ENCODE assay signal across 12 cellular contexts in genomic region chr16:67240506-67240905, GRCh38. TPM values are rescaled to one million over a fixed set of nuclear protein-coding genes. Genes with fewer than 3 reads are reported as not detected.
DNase-seq lines count a peak whose midpoint lies in the region; ATAC-seq, FAIRE-seq and TF ChIP-seq lines count a peak whose summit lies in the region.
"Had no signal": no experiment of that assay in that cellular context is flagged by ENCODE, and none has a peak within 500 bp of the region (broad histone marks: within the 10 kb centered on the region; RNA-seq: fewer than 3 reads in every experiment).

No MANE protein-coding gene starts in this region.

- TF ChIP-seq POLR2A in A549 (IDR thresholded peaks at IDR 0.05; ENCODE audit: low read length) (no peak), H1 (IDR thresholded peaks at IDR 0.05; ENCODE audit: control extremely low read depth in 1 of 2, low read depth in 2 of 2, low read length in 2 of 2) (no peak), H54 (IDR thresholded peaks at IDR 0.05; ENCODE audit: low read depth, low read length) (no peak)

- peak overlapping the region; percentile 91 to 97 for H3K27ac ChIP-seq in A549
- H3K27ac ChIP-seq in HUES64 (ENCODE audit: low read depth, low read length): peak overlapping the region; percentile 41
- peak overlapping the region; percentile 46; the same call in 1 of the 2 replicates for H3K27ac ChIP-seq in H1 (ENCODE audit: low read depth, low read length)
- no peak overlapping the region for H3K27ac ChIP-seq in neural progenitor cell

- no peak for TF ChIP-seq RAD21 in A549 (conservative IDR thresholded peaks at IDR 0.05 in 1 of 2, IDR thresholded peaks at IDR 0.05 in 1 of 2)
- no peak for TF ChIP-seq RAD21 in H1 (IDR thresholded peaks at IDR 0.05 in 1 of 2, conservative IDR thresholded peaks at IDR 0.05 in 1 of 2; ENCODE audit: low read depth in 2 of 2, low read length in 2 of 2)

- peak overlapping the region; percentile 78; the same call in 1 of the 2 replicates for H3K18ac ChIP-seq in H1 (ENCODE audit: extremely low read depth, low read length)

- no peak overlapping the region for H2BK120ac ChIP-seq in H1 (replicated peaks; ENCODE audit: low read depth, low read length)

- no peak overlapping the region for H3K4ac ChIP-seq in H1 (replicated peaks; ENCODE audit: insufficient read length, low read depth, low read length)

- DNase-seq in A549 (ENCODE audit: low read depth in 1 of 2, low spot score in 1 of 2) (no peak), H1 (ENCODE audit: low read depth in 1 of 2, low spot score in 2 of 2) (no peak), neural progenitor cell (ENCODE audit: low spot score) (no peak), SKM-1 treated with dmso at 0.1 percent for 144 hours (lab: John Stamatoyannopoulos, UW; ENCODE audit: unreplicated experiment) (no peak), H54 (ENCODE audit: insufficient read length, low spot score) (no peak), HuH-7.5 (ENCODE audit: low spot score) (no peak)
- DNase-seq: effector CD8-positive, alpha-beta T cell; T-helper 2 cell had no signal

- H4K8ac ChIP-seq in H1 (ENCODE audit: extremely low read depth, insufficient read depth, low read length): no peak overlapping the region

- H3K14ac ChIP-seq in H1 (ENCODE audit: insufficient read length): no peak overlapping the region

- no peak overlapping the region for H3K27ac Mint-ChIP-seq in neural progenitor cell

- peak overlapping the region; percentile 68; the same call in 1 of the 2 replicates for H2BK12ac ChIP-seq in H1 (ENCODE audit: low read depth, low read length)

- FAIRE-seq in A549 (lab: Jason Lieb, UNC) (no peak), H1 (lab: Jason Lieb, UNC) (no peak), H54 (lab: Jason Lieb, UNC) (no peak)
- FAIRE-seq: GM12892 had no signal

- no peak for ATAC-seq in A549

- no peak overlapping the region for H3K4me3 Mint-ChIP-seq in neural progenitor cell

- peaks cover 0 to 21% of the 10 kb centered on the region in 2 experiments; a peak in 2 of 4 replicates for H3K79me2 ChIP-seq in H1 (ENCODE audit: control insufficient read depth in 1 of 2, insufficient read depth in 2 of 2, low read length in 2 of 2)
- H3K79me2 ChIP-seq in neural progenitor cell (ENCODE audit: low read depth): no peaks in the 10 kb centered on the region

- peak overlapping the region; percentile 57 for H3K4me2 ChIP-seq in A549
- no peak overlapping the region; a peak in 2 of 4 replicates for H3K4me2 ChIP-seq in H1 (ENCODE audit: insufficient read depth in 1 of 2, low read depth in 2 of 2, low read length in 2 of 2)
- no peak overlapping the region for H3K4me2 ChIP-seq in neural progenitor cell

- peaks cover 2% of the 10 kb centered on the region for H3K27me3 Mint-ChIP-seq in neural progenitor cell (ENCODE audit: insufficient read depth, low read depth)

- POLR2A ChIA-PET in A549 (lab: Yijun Ruan, JAX) (interaction anchor here (0.7 kb wide), 2 partner anchors 11 to 14 kb away, joined by 4 to 7 read pairs; partner anchors contain the start of gene TMEM208), H1 (lab: Charles Lee; ENCODE audit: partially characterized antibody) (interaction anchor here (0.6 to 1.3 kb wide), 2 partner anchors 11 to 30 kb away, joined by 3 read pairs; no protein-coding TSS in a partner anchor)

- H3K9me3 Mint-ChIP-seq in neural progenitor cell: no peaks in the 10 kb centered on the region

- H3K23me2 ChIP-seq in H1 (ENCODE audit: low read depth, low read length): no peaks in the 10 kb centered on the region; the same call in 1 of the 2 replicates

- H3K36me3 Mint-ChIP-seq in neural progenitor cell: no peaks in the 10 kb centered on the region

- H2BK5ac ChIP-seq in H1 (ENCODE audit: low read depth, low read length): peak overlapping the region; percentile 41

- peaks cover 20% of the 10 kb centered on the region for H3K79me1 ChIP-seq in H1 (ENCODE audit: low read depth, low read length)

- H2AK5ac ChIP-seq in H1 (ENCODE audit: low read depth, low read length): no peak overlapping the region

- H3K4me1 Mint-ChIP-seq in neural progenitor cell: peaks cover 13% of the 10 kb centered on the region

- H3K9ac ChIP-seq in HUES64 (ENCODE audit: low read depth, low read length): no peak overlapping the region
- H3K9ac ChIP-seq in H1 (replicated peaks in 1 of 4; ENCODE audit: extremely low read depth in 1 of 4, low read depth in 3 of 4, low read length in 3 of 4): no peak overlapping the region; a peak in 2 of 7 replicates
- peak overlapping the region; percentile 7 for H3K9ac ChIP-seq in mucosa of stomach (ENCODE audit: low read length)
- no peak overlapping the region for H3K9ac ChIP-seq in neural progenitor cell

- peak overlapping the region; percentile 61; the same call in 1 of the 2 replicates for H2BK20ac ChIP-seq in H1 (ENCODE audit: low read length)

- H3K36me3 ChIP-seq in HUES64 (ENCODE audit: insufficient read depth, low read length) (peaks cover 41% of the 10 kb centered on the region), H1 (ENCODE audit: control insufficient read depth in 2 of 4, insufficient read depth in 4 of 4, low read length in 3 of 4) (peaks cover 5 to 12% (median 8%) of the 10 kb centered on the region in 4 experiments; a peak in 5 of 8 replicates), mucosa of stomach (ENCODE audit: control insufficient read depth, insufficient read depth, low read length) (peaks cover 14% of the 10 kb centered on the region), neural progenitor cell (no peaks in the 10 kb centered on the region)

- WGBS in A549 (ENCODE audit: missing lambda C conversion rate): 85% methylated on average over 4 of the region's 4 CpGs
- 86% methylated on average over 4 of the region's 4 CpGs for WGBS in HUES64
- 92% methylated on average over 4 of the region's 4 CpGs; no CpG with 5 or more reads in 1 of the 2 experiments for WGBS in H1 (ENCODE audit: extremely low coverage in 1 of 2, insufficient coverage in 1 of 2, insufficient read length in 1 of 2, insufficient replicate concordance in 2 of 2, low coverage in 1 of 2, low lambda C conversion rate in 2 of 2, missing lambda C conversion rate in 1 of 2), 2 experiments

- H2AFZ ChIP-seq in H1 (ENCODE audit: low read length) (no peak overlapping the region), neural progenitor cell (replicated peaks) (no peak overlapping the region)

- H3K56ac ChIP-seq in H1 (replicated peaks; ENCODE audit: insufficient read length, low read depth, low read length): no peak overlapping the region

- H4K20me1 ChIP-seq in H1 (replicated peaks in 1 of 2; ENCODE audit: control insufficient read depth in 1 of 2, insufficient read depth in 2 of 2, low read length in 2 of 2): peaks cover 0 to 9% of the 10 kb centered on the region in 2 experiments
- H4K20me1 ChIP-seq in neural progenitor cell (ENCODE audit: low read depth): peaks cover 2% of the 10 kb centered on the region

- H4K5ac ChIP-seq in H1 (ENCODE audit: insufficient read length, low read depth, low read length): no peak overlapping the region

- H3K27me3 ChIP-seq in HUES64 (ENCODE audit: insufficient read depth, low read length) (no peaks in the 10 kb centered on the region), H1 (replicated peaks in 1 of 4; ENCODE audit: control insufficient read depth in 3 of 4, extremely low read depth in 1 of 4, insufficient read depth in 3 of 4, low read length in 3 of 4) (no peaks in the 10 kb centered on the region), mucosa of stomach (ENCODE audit: control insufficient read depth, insufficient read depth, low read length) (no peaks in the 10 kb centered on the region), neural progenitor cell (no peaks in the 10 kb centered on the region)
- H3K27me3 ChIP-seq: BLaER1 had no signal

- H3K4me1 ChIP-seq in A549 (peaks cover 56% of the 10 kb centered on the region), HUES64 (ENCODE audit: insufficient read depth, low read length) (peaks cover 27% of the 10 kb centered on the region), H1 (replicated peaks in 1 of 4; ENCODE audit: control insufficient read depth in 3 of 4, insufficient read depth in 4 of 4, low read length in 3 of 4) (peaks cover 12 to 18% (median 13%) of the 10 kb centered on the region in 4 experiments), mucosa of stomach (ENCODE audit: control insufficient read depth, insufficient read depth, low read length) (peaks cover 39% of the 10 kb centered on the region), neural progenitor cell (peaks cover 3% of the 10 kb centered on the region)

- H3K9me3 ChIP-seq in A549 (no peaks in the 10 kb centered on the region), HUES64 (ENCODE audit: insufficient read depth, low read depth, low read length) (no peaks in the 10 kb centered on the region), H1 (ENCODE audit: insufficient read depth in 2 of 2, low read depth in 1 of 2, low read length in 1 of 2) (no peaks in the 10 kb centered on the region), mucosa of stomach (ENCODE audit: control insufficient read depth, low read length) (no peaks in the 10 kb centered on the region), neural progenitor cell (ENCODE audit: low read depth) (no peaks in the 10 kb centered on the region)
- H3K9me3 ChIP-seq: BLaER1 had no signal

- no peak overlapping the region for H3K23ac ChIP-seq in H1 (ENCODE audit: insufficient read length)

- no peak overlapping the region for H3K4me3 ChIP-seq in A549
- no peak overlapping the region for H3K4me3 ChIP-seq in HUES64 (ENCODE audit: low read length)
- H3K4me3 ChIP-seq in H1 (ENCODE audit: extremely low read depth in 1 of 4, insufficient read depth in 2 of 4, low read depth in 3 of 4, low read length in 4 of 4): no peak overlapping the region
- no peak overlapping the region for H3K4me3 ChIP-seq in mucosa of stomach (ENCODE audit: low read length)
- H3K4me3 ChIP-seq in neural progenitor cell: no peak overlapping the region
- H3K4me3 ChIP-seq: BLaER1 had no signal

- no peaks in the 10 kb centered on the region for H3F3A ChIP-seq in neural progenitor cell (ENCODE audit: low read depth)

- H4K91ac ChIP-seq in H1 (replicated peaks; ENCODE audit: insufficient read length, low read length): no peak overlapping the region

- H2BK15ac ChIP-seq in H1 (ENCODE audit: low read length): no peak overlapping the region

- CTCF ChIA-PET in A549 (lab: Yijun Ruan, JAX) (interaction anchor here (1.2 to 9.7 kb wide), 3 partner anchors 7 to 32 kb away, joined by 3 to 138 read pairs (median 3); partner anchors contain the start of gene TMEM208), H1 (lab: Charles Lee; ENCODE audit: partially characterized antibody) (interaction anchor here (2.8 to 4.6 kb wide), 2 partner anchors 13 to 43 kb away, joined by 10 to 23 read pairs; partner anchors contain the start of gene TMEM208)

- TF ChIP-seq CTCF in A549 (IDR thresholded peaks at IDR 0.05): no peak
- no peak for TF ChIP-seq CTCF in H1 (IDR thresholded peaks at IDR 0.05; ENCODE audit: control extremely low read depth in 1 of 3, insufficient read depth in 1 of 3, low read depth in 1 of 3, low read length in 3 of 3)
- TF ChIP-seq CTCF in neural progenitor cell (IDR thresholded peaks at IDR 0.05): no peak

- TF ChIP-seq EP300 in A549 (IDR thresholded peaks at IDR 0.05): no peak
- TF ChIP-seq EP300 in H1 (IDR thresholded peaks at IDR 0.05; ENCODE audit: borderline replicate concordance in 1 of 2, low read depth in 2 of 2, low read length in 2 of 2): no peak

RNA-seq across cellular contexts. Expression of gene FHOD1, which starts 6.8 kb away (rescaled TPM):
- 16.1 and 18.1 TPM in 2 replicates for polyA plus RNA-seq in A549 (2011; rRNA removed)
- polyA plus RNA-seq in A549 (2012; cell fraction: cytosol; rRNA removed): 34.2 and 36.9 TPM in 2 replicates
- 169 and 214 TPM in 2 replicates for polyA plus RNA-seq in A549 (2012; cell fraction: nucleus; rRNA removed)
- 29.1 to 34.2 TPM (median 33.6 TPM) in 3 replicates for polyA plus RNA-seq in A549 (2017; fragmentation: RNase III; extraction: RNeasy Plus Mini Kit Qiagen cat#74134 plus additional on column Dnase treatment)
- polyA minus RNA-seq in A549 (2011; rRNA and poly(A)+ RNA removed): 23.2 and 31.8 TPM in 2 replicates
- 23.5 TPM for polyA plus RNA-seq in HUES64 (2013, experiment 1 of 2)
- polyA plus RNA-seq in HUES64 (2013, experiment 2 of 2): 29.1 TPM
- 55.4 and 60.7 TPM in 2 replicates for total RNA-seq in H1 (2021; fragmentation: NEBNext Ultra II Directional; extraction: Animal tissue kit (Norgen Biotek cat#: 25700))
- polyA plus RNA-seq in H1 (2011; rRNA removed): 31.3 and 49.1 TPM in 2 replicates
- polyA plus RNA-seq in H1 (2011; cell fraction: cytosol; rRNA removed): 37.0 TPM
- 265 TPM for polyA plus RNA-seq in H1 (2011; cell fraction: nucleus; rRNA removed)
- polyA plus RNA-seq in H1 (2012, experiment 1 of 2): 61.4 to 64.9 TPM (median 62.6 TPM) in 4 replicates
- polyA plus RNA-seq in H1 (2012, experiment 2 of 2): 45.5 TPM
- 52.4 TPM for polyA plus RNA-seq in H1 (2013, experiment 1 of 2)
- 54.1 TPM for polyA plus RNA-seq in H1 (2013, experiment 2 of 2)
- 16.5 and 38.8 TPM in 2 replicates for polyA minus RNA-seq in H1 (2011; rRNA and poly(A)+ RNA removed)
- polyA minus RNA-seq in H1 (2011; cell fraction: cytosol; rRNA and poly(A)+ RNA removed): 17.6 TPM
- 47.7 TPM for polyA minus RNA-seq in H1 (2011; cell fraction: nucleus; rRNA and poly(A)+ RNA removed)
- 5.5 and 14.2 TPM in 2 replicates for total RNA-seq in neural progenitor cell (ENCODE audit: low replicate concordance)

RNA-seq across cellular contexts. Expression of gene SLC9A5, which starts 8.3 kb away (rescaled TPM):
- polyA plus RNA-seq in A549 (2011; rRNA removed) (0.83 and 1.1 TPM in 2 replicates), A549 (2017; fragmentation: RNase III; extraction: RNeasy Plus Mini Kit Qiagen cat#74134 plus additional on column Dnase treatment) (1.6 to 2.6 TPM (median 2.5 TPM) in 3 replicates), H1 (2011; rRNA removed) (8.6 and 11.6 TPM in 2 replicates)
- 1.2 and 1.3 TPM in 2 replicates for polyA plus RNA-seq in A549 (2012; cell fraction: cytosol; rRNA removed)
- 8.4 and 9.9 TPM in 2 replicates for polyA plus RNA-seq in A549 (2012; cell fraction: nucleus; rRNA removed)
- polyA minus RNA-seq in A549 (2011; rRNA and poly(A)+ RNA removed): 0.99 and 1.6 TPM in 2 replicates
- polyA plus RNA-seq in HUES64 (2013, experiment 1 of 2): 1.7 TPM
- 2.5 TPM for polyA plus RNA-seq in HUES64 (2013, experiment 2 of 2)
- 7.9 and 8.5 TPM in 2 replicates for total RNA-seq in H1 (2021; fragmentation: NEBNext Ultra II Directional; extraction: Animal tissue kit (Norgen Biotek cat#: 25700))
- 11.7 TPM for polyA plus RNA-seq in H1 (2011; cell fraction: cytosol; rRNA removed)
- polyA plus RNA-seq in H1 (2011; cell fraction: nucleus; rRNA removed): 63.5 TPM
- polyA plus RNA-seq in H1 (2012, experiment 1 of 2): 7.6 to 12.3 TPM (median 10.6 TPM) in 4 replicates
- 4.7 TPM for polyA plus RNA-seq in H1 (2012, experiment 2 of 2)
- polyA plus RNA-seq in H1 (2013, experiment 1 of 2): 5.2 TPM
- 5.2 TPM for polyA plus RNA-seq in H1 (2013, experiment 2 of 2)
- polyA minus RNA-seq in H1 (2011; rRNA and poly(A)+ RNA removed): 6.3 and 6.7 TPM in 2 replicates
- 3.6 TPM for polyA minus RNA-seq in H1 (2011; cell fraction: cytosol; rRNA and poly(A)+ RNA removed)
- 12.6 TPM for polyA minus RNA-seq in H1 (2011; cell fraction: nucleus; rRNA and poly(A)+ RNA removed)
- 2.5 and 4.2 TPM in 2 replicates for total RNA-seq in neural progenitor cell (ENCODE audit: low replicate concordance)

RNA-seq across cellular contexts. Expression of gene TMEM208, which starts 13.6 kb away (rescaled TPM):
- polyA plus RNA-seq in A549 (2011; rRNA removed) (70.2 and 73.5 TPM in 2 replicates), A549 (2017; fragmentation: RNase III; extraction: RNeasy Plus Mini Kit Qiagen cat#74134 plus additional on column Dnase treatment) (103 to 114 TPM (median 114 TPM) in 3 replicates), H1 (2011; rRNA removed) (93.9 and 100.0 TPM in 2 replicates)
- 117 and 121 TPM in 2 replicates for polyA plus RNA-seq in A549 (2012; cell fraction: cytosol; rRNA removed)
- polyA plus RNA-seq in A549 (2012; cell fraction: nucleus; rRNA removed): 96.8 and 125 TPM in 2 replicates
- polyA minus RNA-seq in A549 (2011; rRNA and poly(A)+ RNA removed): 61.1 and 70.3 TPM in 2 replicates
- polyA plus RNA-seq in HUES64 (2013, experiment 1 of 2): 46.6 TPM
- polyA plus RNA-seq in HUES64 (2013, experiment 2 of 2): 39.9 TPM
- 37.7 and 37.9 TPM in 2 replicates for total RNA-seq in H1 (2021; fragmentation: NEBNext Ultra II Directional; extraction: Animal tissue kit (Norgen Biotek cat#: 25700))
- 76.6 TPM for polyA plus RNA-seq in H1 (2011; cell fraction: cytosol; rRNA removed)
- polyA plus RNA-seq in H1 (2011; cell fraction: nucleus; rRNA removed): 66.5 TPM
- 42.9 to 57.2 TPM (median 49.6 TPM) in 4 replicates for polyA plus RNA-seq in H1 (2012, experiment 1 of 2)
- 71.1 TPM for polyA plus RNA-seq in H1 (2012, experiment 2 of 2)
- 48.0 TPM for polyA plus RNA-seq in H1 (2013, experiment 1 of 2)
- 59.4 TPM for polyA plus RNA-seq in H1 (2013, experiment 2 of 2)
- polyA minus RNA-seq in H1 (2011; rRNA and poly(A)+ RNA removed): 43.1 and 48.2 TPM in 2 replicates
- polyA minus RNA-seq in H1 (2011; cell fraction: cytosol; rRNA and poly(A)+ RNA removed): 20.2 TPM
- polyA minus RNA-seq in H1 (2011; cell fraction: nucleus; rRNA and poly(A)+ RNA removed): 38.5 TPM
- 27.3 and 39.4 TPM in 2 replicates for total RNA-seq in neural progenitor cell (ENCODE audit: low replicate concordance)

RNA-seq across cellular contexts. Expression of gene PLEKHG4, which starts 38.8 kb away (rescaled TPM):
- polyA plus RNA-seq in A549 (2011; rRNA removed) (10.0 and 17.7 TPM in 2 replicates), A549 (2017; fragmentation: RNase III; extraction: RNeasy Plus Mini Kit Qiagen cat#74134 plus additional on column Dnase treatment) (15.6 to 16.6 TPM (median 15.9 TPM) in 3 replicates), H1 (2011; rRNA removed) (11.1 and 19.8 TPM in 2 replicates)
- 16.6 and 21.7 TPM in 2 replicates for polyA plus RNA-seq in A549 (2012; cell fraction: cytosol; rRNA removed)
- polyA plus RNA-seq in A549 (2012; cell fraction: nucleus; rRNA removed): 99.4 and 105 TPM in 2 replicates
- 21.7 and 24.1 TPM in 2 replicates for polyA minus RNA-seq in A549 (2011; rRNA and poly(A)+ RNA removed)
- polyA plus RNA-seq in HUES64 (2013, experiment 1 of 2): 1.6 TPM
- 3.6 TPM for polyA plus RNA-seq in HUES64 (2013, experiment 2 of 2)
- total RNA-seq in H1 (2021; fragmentation: NEBNext Ultra II Directional; extraction: Animal tissue kit (Norgen Biotek cat#: 25700)): 7.4 and 7.7 TPM in 2 replicates
- 11.0 TPM for polyA plus RNA-seq in H1 (2011; cell fraction: cytosol; rRNA removed)
- polyA plus RNA-seq in H1 (2011; cell fraction: nucleus; rRNA removed): 51.8 TPM
- 5.7 to 10.4 TPM (median 7.0 TPM) in 4 replicates for polyA plus RNA-seq in H1 (2012, experiment 1 of 2)
- 6.4 TPM for polyA plus RNA-seq in H1 (2012, experiment 2 of 2)
- 6.1 TPM for polyA plus RNA-seq in H1 (2013, experiment 1 of 2)
- polyA plus RNA-seq in H1 (2013, experiment 2 of 2): 4.0 TPM
- polyA minus RNA-seq in H1 (2011; rRNA and poly(A)+ RNA removed): 6.4 and 9.0 TPM in 2 replicates
- 17.0 TPM for polyA minus RNA-seq in H1 (2011; cell fraction: cytosol; rRNA and poly(A)+ RNA removed)
- polyA minus RNA-seq in H1 (2011; cell fraction: nucleus; rRNA and poly(A)+ RNA removed): 8.1 TPM
- total RNA-seq in neural progenitor cell (ENCODE audit: low replicate concordance): 4.0 and 6.2 TPM in 2 replicates

RNA-seq across cellular contexts. Expression of gene ELMO3, which starts 41.6 kb away (rescaled TPM):
- polyA plus RNA-seq in A549 (2011; rRNA removed) (0.62 and 1.0 TPM in 2 replicates), A549 (2017; fragmentation: RNase III; extraction: RNeasy Plus Mini Kit Qiagen cat#74134 plus additional on column Dnase treatment) (1.3 to 1.5 TPM (median 1.4 TPM) in 3 replicates), H1 (2011; rRNA removed) (10.9 and 14.4 TPM in 2 replicates)
- polyA plus RNA-seq in A549 (2012; cell fraction: cytosol; rRNA removed): 2.0 and 2.1 TPM in 2 replicates
- 13.0 and 15.7 TPM in 2 replicates for polyA plus RNA-seq in A549 (2012; cell fraction: nucleus; rRNA removed)
- 0.78 and 1.2 TPM in 2 replicates for polyA minus RNA-seq in A549 (2011; rRNA and poly(A)+ RNA removed)
- polyA plus RNA-seq in HUES64 (2013, experiment 1 of 2): 1.5 TPM
- 1.1 TPM for polyA plus RNA-seq in HUES64 (2013, experiment 2 of 2)
- total RNA-seq in H1 (2021; fragmentation: NEBNext Ultra II Directional; extraction: Animal tissue kit (Norgen Biotek cat#: 25700)): 9.2 and 9.6 TPM in 2 replicates
- polyA plus RNA-seq in H1 (2011; cell fraction: cytosol; rRNA removed): 15.4 TPM
- polyA plus RNA-seq in H1 (2011; cell fraction: nucleus; rRNA removed): 40.6 TPM
- 6.7 to 11.8 TPM (median 10.8 TPM) in 4 replicates for polyA plus RNA-seq in H1 (2012, experiment 1 of 2)
- polyA plus RNA-seq in H1 (2012, experiment 2 of 2): 9.1 TPM
- 5.2 TPM for polyA plus RNA-seq in H1 (2013, experiment 1 of 2)
- 5.0 TPM for polyA plus RNA-seq in H1 (2013, experiment 2 of 2)
- polyA minus RNA-seq in H1 (2011; rRNA and poly(A)+ RNA removed): 4.5 and 7.0 TPM in 2 replicates
- polyA minus RNA-seq in H1 (2011; cell fraction: cytosol; rRNA and poly(A)+ RNA removed): 5.1 TPM
- polyA minus RNA-seq in H1 (2011; cell fraction: nucleus; rRNA and poly(A)+ RNA removed): 6.0 TPM
- total RNA-seq in neural progenitor cell (ENCODE audit: low replicate concordance): 1.9 TPM in 1 of 2 replicates, not detected in the other

Comparison
In these comparisons a context has a peak if more than half of its experiments do, and no peak if none do; other contexts are left out.
1. Of the 18 proteins assayed by ChIP-seq in both H1 and A549: peak only in H1: none; only in A549: MAFK; in both: none; in neither: 17.